Comparison of ENCODE assay signal across 21 cellular contexts in genomic region chr2:200856806-200857205, GRCh38. TPM values are rescaled to one million over a fixed set of nuclear protein-coding genes. Genes with fewer than 3 reads are reported as not detected.
DNase-seq lines count a peak whose midpoint lies in the region; ATAC-seq and TF ChIP-seq lines count a peak whose summit lies in the region.
"Had no signal": no experiment of that assay in that cellular context is flagged by ENCODE, and none has a peak within 500 bp of the region (broad histone marks: within the 10 kb centered on the region; RNA-seq: fewer than 3 reads in every experiment).

No MANE protein-coding gene starts in this region.

- H3K36me3 Mint-ChIP-seq in activated CD8-positive, alpha-beta T cell treated with anti-CD3 and anti-CD28 coated beads for 36 hours (ENCODE audit: low read depth) = peaks cover 84% of the 10 kb centered on the region
- peaks cover 85% of the 10 kb centered on the region for H3K36me3 Mint-ChIP-seq in activated CD8-positive, alpha-beta T cell treated with anti-CD3 and anti-CD28 coated beads, Interleukin-2, amount 10 ng/mL, durations not matched to agents 7 days and 5 days (ENCODE audit: low read depth)
- H3K36me3 Mint-ChIP-seq in IgD-negative memory B cell (peaks cover 22% of the 10 kb centered on the region), immature natural killer cell (peaks cover 50 to 78% (median 57%) of the 10 kb centered on the region in 3 donors)

- POLR2A ChIA-PET in activated CD8-positive, alpha-beta T cell treated with anti-CD3 and anti-CD28 coated beads for 36 hours (lab: Charles Lee) = interaction anchor here (0.9 to 5.1 kb wide), 7 partner anchors 12 to 552 kb away, joined by 3 to 33 read pairs (median 4); partner anchors contain the start of gene BZW1
- POLR2A ChIA-PET in activated CD8-positive, alpha-beta T cell treated with anti-CD3 and anti-CD28 coated beads, Interleukin-2, amount 10 ng/mL, durations not matched to agents 7 days and 5 days (lab: Charles Lee) = interaction anchor here (0.8 to 1.9 kb wide), 4 partner anchors 12 to 42 kb away, joined by 3 to 5 read pairs (median 4); partner anchors contain the start of gene NIF3L1

- no peaks in the 10 kb centered on the region for H3K27me3 Mint-ChIP-seq in activated CD8-positive, alpha-beta T cell treated with anti-CD3 and anti-CD28 coated beads for 36 hours
- H3K27me3 Mint-ChIP-seq in activated CD8-positive, alpha-beta T cell treated with anti-CD3 and anti-CD28 coated beads, Interleukin-2, amount 10 ng/mL, durations not matched to agents 7 days and 5 days (ENCODE audit: low read depth) = no peaks in the 10 kb centered on the region
- H3K27me3 Mint-ChIP-seq in IgD-negative memory B cell (no peaks in the 10 kb centered on the region), immature natural killer cell (ENCODE audit: low read depth in 3 of 3) (peaks cover 11 to 59% (median 48%) of the 10 kb centered on the region in 3 donors)
- H3K27me3 Mint-ChIP-seq: activated naive CD4-positive, alpha-beta T cell treated with anti-CD3 and anti-CD28 coated beads, Interleukin-2, amount 10 ng/mL, durations not matched to agents 7 days and 5 days; naive B cell had no signal

- CTCF ChIA-PET in activated CD8-positive, alpha-beta T cell treated with anti-CD3 and anti-CD28 coated beads for 36 hours (lab: Charles Lee) = interaction anchor here (1.0 kb wide), 1 partner anchor 278 kb away, joined by 3 read pairs; no protein-coding TSS in a partner anchor
- CTCF ChIA-PET in activated CD8-positive, alpha-beta T cell treated with anti-CD3 and anti-CD28 coated beads, Interleukin-2, amount 10 ng/mL, durations not matched to agents 7 days and 5 days (lab: Charles Lee) = no interaction called here

- peaks cover 37% of the 10 kb centered on the region for H3K4me1 Mint-ChIP-seq in activated CD8-positive, alpha-beta T cell treated with anti-CD3 and anti-CD28 coated beads for 36 hours (ENCODE audit: low read depth)
- peaks cover 49% of the 10 kb centered on the region for H3K4me1 Mint-ChIP-seq in activated CD8-positive, alpha-beta T cell treated with anti-CD3 and anti-CD28 coated beads, Interleukin-2, amount 10 ng/mL, durations not matched to agents 7 days and 5 days (ENCODE audit: low read depth)
- H3K4me1 Mint-ChIP-seq in IgD-negative memory B cell (peaks cover 19 to 32% (median 28%) of the 10 kb centered on the region in 3 donors), immature natural killer cell (peaks cover 58 to 76% of the 10 kb centered on the region in 2 donors)

- TF ChIP-seq CTCF in activated CD8-positive, alpha-beta T cell treated with anti-CD3 and anti-CD28 coated beads for 36 hours (IDR thresholded peaks at IDR 0.05) = no peak

- no peaks in the 10 kb centered on the region for H3K9me3 Mint-ChIP-seq in activated CD8-positive, alpha-beta T cell treated with anti-CD3 and anti-CD28 coated beads for 36 hours
- H3K9me3 Mint-ChIP-seq in activated CD8-positive, alpha-beta T cell treated with anti-CD3 and anti-CD28 coated beads, Interleukin-2, amount 10 ng/mL, durations not matched to agents 7 days and 5 days (ENCODE audit: insufficient read depth) = no peaks in the 10 kb centered on the region
- no peaks in the 10 kb centered on the region for H3K9me3 Mint-ChIP-seq in IgD-negative memory B cell
- no peaks in the 10 kb centered on the region for H3K9me3 Mint-ChIP-seq in immature natural killer cell
- H3K9me3 Mint-ChIP-seq: activated naive CD4-positive, alpha-beta T cell treated with anti-CD3 and anti-CD28 coated beads, Interleukin-2, amount 10 ng/mL, durations not matched to agents 7 days and 5 days; HFFc6; naive B cell had no signal

- H3K27ac Mint-ChIP-seq in activated CD8-positive, alpha-beta T cell treated with anti-CD3 and anti-CD28 coated beads for 36 hours = peak overlapping the region; percentile 36
- H3K27ac Mint-ChIP-seq in activated CD8-positive, alpha-beta T cell treated with anti-CD3 and anti-CD28 coated beads, Interleukin-2, amount 10 ng/mL, durations not matched to agents 7 days and 5 days = no peak overlapping the region
- peak overlapping the region in 2 of 3 donors; percentile 43 to 59 for H3K27ac Mint-ChIP-seq in IgD-negative memory B cell
- peak overlapping the region in 5 of 6 donors; percentile 69 to 99 (median 71) for H3K27ac Mint-ChIP-seq in immature natural killer cell
- H3K27ac Mint-ChIP-seq: activated naive CD4-positive, alpha-beta T cell treated with anti-CD3 and anti-CD28 coated beads, Interleukin-2, amount 10 ng/mL, durations not matched to agents 7 days and 5 days; HFFc6 had no signal

- no peak for DNase-seq in activated CD8-positive, alpha-beta T cell treated with anti-CD3 and anti-CD28 coated beads for 36 hours
- no peak for DNase-seq in activated CD8-positive, alpha-beta T cell treated with anti-CD3 and anti-CD28 coated beads, Interleukin-2, amount 10 ng/mL, durations not matched to agents 7 days and 5 days
- DNase-seq in immature natural killer cell (peak in 1 of 3 donors; percentile 6), mucosa of gallbladder (ENCODE audit: low spot score) (no peak), DMS153 (lab: John Stamatoyannopoulos, UW) (no peak)
- DNase-seq: activated CD4-positive, alpha-beta T cell treated with anti-CD3 and anti-CD28 coated beads, Interleukin-2, amount 50 U/mL, for 1 hour; activated naive CD4-positive, alpha-beta T cell treated with anti-CD3 and anti-CD28 coated beads, Interleukin-2, amount 10 ng/mL, durations not matched to agents 7 days and 5 days; BE2C; Calu3; heart left ventricle; HFFc6; KG1; left cardiac atrium; mesenchymal stem cell; naive B cell; NCI-H146; NCI-H510A treated with DMSO at 0.1 percent for 48 hours; ovary; T-helper 1 cell had no signal

- ATAC-seq in activated CD8-positive, alpha-beta T cell treated with anti-CD3 and anti-CD28 coated beads for 36 hours = no peak
- no peak for ATAC-seq in activated CD8-positive, alpha-beta T cell treated with anti-CD3 and anti-CD28 coated beads, Interleukin-2, amount 10 ng/mL, durations not matched to agents 7 days and 5 days
- ATAC-seq: A549, heart left ventricle, left cardiac atrium had no signal

- intact Hi-C loops in activated CD8-positive, alpha-beta T cell treated with anti-CD3 and anti-CD28 coated beads for 36 hours (cut with micrococcal nuclease) = no loop called here

- H3K4me3 Mint-ChIP-seq in activated CD8-positive, alpha-beta T cell treated with anti-CD3 and anti-CD28 coated beads for 36 hours = no peak overlapping the region
- no peak overlapping the region for H3K4me3 Mint-ChIP-seq in activated CD8-positive, alpha-beta T cell treated with anti-CD3 and anti-CD28 coated beads, Interleukin-2, amount 10 ng/mL, durations not matched to agents 7 days and 5 days
- H3K4me3 Mint-ChIP-seq in IgD-negative memory B cell = peak overlapping the region in 2 of 4 donors; percentile 35 to 43
- peak overlapping the region in 2 of 5 donors; percentile 4 to 9 for H3K4me3 Mint-ChIP-seq in immature natural killer cell
- H3K4me3 Mint-ChIP-seq: activated naive CD4-positive, alpha-beta T cell treated with anti-CD3 and anti-CD28 coated beads, Interleukin-2, amount 10 ng/mL, durations not matched to agents 7 days and 5 days; HFFc6 had no signal

RNA-seq across cellular contexts. Expression of gene CLK1, which starts 7.7 kb away (rescaled TPM):
- 100 to 1,000 TPM; 121 to 122 TPM for total RNA-seq in activated CD8-positive, alpha-beta T cell treated with anti-CD3 and anti-CD28 coated beads for 36 hours
- 100 to 1,000 TPM; 122 to 126 TPM for total RNA-seq in activated CD8-positive, alpha-beta T cell treated with anti-CD3 and anti-CD28 coated beads, Interleukin-2, amount 10 ng/mL, durations not matched to agents 7 days and 5 days
- polyA plus RNA-seq in IgD-negative memory B cell (83.8 TPM), immature natural killer cell (10 to 100 TPM; 26.2 to 48.7 (median 47.9) TPM)
- 98.8 TPM for total RNA-seq in mucosa of gallbladder

RNA-seq across cellular contexts. Expression of gene PPIL3, which starts 32.1 kb away (rescaled TPM):
- 10 to 100 TPM; 97.9 to 99.4 TPM for total RNA-seq in activated CD8-positive, alpha-beta T cell treated with anti-CD3 and anti-CD28 coated beads for 36 hours
- total RNA-seq in activated CD8-positive, alpha-beta T cell treated with anti-CD3 and anti-CD28 coated beads, Interleukin-2, amount 10 ng/mL, durations not matched to agents 7 days and 5 days = 10 to 100 TPM; 81.6 to 82.9 TPM
- 33.1 TPM for polyA plus RNA-seq in IgD-negative memory B cell
- 10 to 100 TPM; 17.9 to 30.4 (median 25.7) TPM for polyA plus RNA-seq in immature natural killer cell
- total RNA-seq in mucosa of gallbladder = 38.4 TPM

RNA-seq across cellular contexts. Expression of gene NIF3L1, which starts 32.4 kb away (rescaled TPM):
- 10 to 100 TPM; 30.8 to 35.3 TPM for total RNA-seq in activated CD8-positive, alpha-beta T cell treated with anti-CD3 and anti-CD28 coated beads for 36 hours
- total RNA-seq in activated CD8-positive, alpha-beta T cell treated with anti-CD3 and anti-CD28 coated beads, Interleukin-2, amount 10 ng/mL, durations not matched to agents 7 days and 5 days = 10 to 100 TPM; 37.0 to 39.0 TPM
- polyA plus RNA-seq in IgD-negative memory B cell = 16.4 TPM
- 10 to 100 TPM; 13.5 to 31.0 (median 20.9) TPM for polyA plus RNA-seq in immature natural killer cell
- 16.9 TPM for total RNA-seq in mucosa of gallbladder

RNA-seq across cellular contexts. Expression of gene BZW1, which starts 45.1 kb away (rescaled TPM):
- 100 to 1,000 TPM; 423 to 442 TPM for total RNA-seq in activated CD8-positive, alpha-beta T cell treated with anti-CD3 and anti-CD28 coated beads for 36 hours
- total RNA-seq in activated CD8-positive, alpha-beta T cell treated with anti-CD3 and anti-CD28 coated beads, Interleukin-2, amount 10 ng/mL, durations not matched to agents 7 days and 5 days = 100 to 1,000 TPM; 276 to 304 TPM
- 140 TPM for polyA plus RNA-seq in IgD-negative memory B cell
- polyA plus RNA-seq in immature natural killer cell = 100 to 1,000 TPM; 354 to 367 (median 365) TPM
- 158 TPM for total RNA-seq in mucosa of gallbladder
